Comparison of ENCODE assay signal across 9 cellular contexts in the genomic region with DNA sequence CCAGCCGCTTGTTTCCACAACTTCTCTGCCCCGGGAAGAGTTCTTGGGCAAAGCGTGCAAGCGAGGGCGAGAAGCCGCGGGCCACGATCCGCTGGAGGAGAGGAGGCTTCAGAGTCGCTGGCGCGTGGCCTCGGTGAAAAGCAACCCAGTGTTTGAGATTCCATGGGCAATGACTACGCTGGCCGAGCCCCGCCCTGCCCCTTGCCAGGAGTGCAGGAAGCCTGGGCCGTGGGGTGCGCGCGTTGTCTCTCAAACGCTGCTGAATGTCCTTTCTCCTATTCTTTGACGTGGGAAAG. TPM values are rescaled to one million over a fixed set of nuclear protein-coding genes. Genes with fewer than 3 reads are reported as not detected.
DNase-seq lines count a peak whose midpoint lies in the region; ATAC-seq and TF ChIP-seq lines count a peak whose summit lies in the region.
"Had no signal": no experiment of that assay in that cellular context is flagged by ENCODE, and none has a peak within 500 bp of the region (broad histone marks: within the 10 kb centered on the region; RNA-seq: fewer than 3 reads in every experiment).

No MANE protein-coding gene starts in this region.

- no peaks in the 10 kb centered on the region for H3K27me3 ChIP-seq in right atrium auricular region
- no peaks in the 10 kb centered on the region for H3K27me3 ChIP-seq in skeletal muscle tissue (ENCODE audit: control insufficient read depth in 3 of 3, insufficient read depth in 3 of 3, low read length in 3 of 3)

- no peaks in the 10 kb centered on the region for H3K9me3 Mint-ChIP-seq in activated CD4-positive, alpha-beta T cell treated with anti-CD3 and anti-CD28 coated beads for 36 hours (ENCODE audit: low read depth)
- H3K9me3 Mint-ChIP-seq in activated CD8-positive, alpha-beta T cell treated with anti-CD3 and anti-CD28 coated beads, Interleukin-2, amount 10 ng/mL, durations not matched to agents 7 days and 5 days (ENCODE audit: insufficient read depth): no peaks in the 10 kb centered on the region

- H3K27ac ChIP-seq in right atrium auricular region (peak overlapping the region in 1 of 2 donors; percentile 92), skeletal muscle tissue (ENCODE audit: low read depth, low read length) (peak overlapping the region; percentile 40)

- peak; percentile 34 for DNase-seq in activated CD4-positive, alpha-beta T cell treated with anti-CD3 and anti-CD28 coated beads for 36 hours
- DNase-seq in activated CD4-positive, alpha-beta T cell treated with anti-CD3 and anti-CD28 coated beads, Interleukin-2, amount 50 U/mL, for 4 hours: no peak
- DNase-seq in activated CD8-positive, alpha-beta T cell treated with anti-CD3 and anti-CD28 coated beads, Interleukin-2, amount 10 ng/mL, durations not matched to agents 7 days and 5 days: no peak
- no peak for DNase-seq in right atrium auricular region (ENCODE audit: low spot score)
- no peak for DNase-seq in SHP77 treated with DMSO at 0.1 percent for 48 hours (lab: John Stamatoyannopoulos, UW)
- no peak for DNase-seq in hippocampal formation (lab: John Stamatoyannopoulos, UW)

- no peak for TF ChIP-seq CTCF in right atrium auricular region (IDR thresholded peaks at IDR 0.05)

- no peaks in the 10 kb centered on the region for H3K36me3 Mint-ChIP-seq in activated CD4-positive, alpha-beta T cell treated with anti-CD3 and anti-CD28 coated beads for 36 hours (ENCODE audit: low read depth)
- H3K36me3 Mint-ChIP-seq in activated CD8-positive, alpha-beta T cell treated with anti-CD3 and anti-CD28 coated beads, Interleukin-2, amount 10 ng/mL, durations not matched to agents 7 days and 5 days (ENCODE audit: low read depth): no peaks in the 10 kb centered on the region

- ATAC-seq in activated CD4-positive, alpha-beta T cell treated with anti-CD3 and anti-CD28 coated beads for 36 hours: no peak
- ATAC-seq in activated CD8-positive, alpha-beta T cell treated with anti-CD3 and anti-CD28 coated beads, Interleukin-2, amount 10 ng/mL, durations not matched to agents 7 days and 5 days: no peak
- no peak for ATAC-seq in GM19397 (IDR thresholded peaks at IDR 0.05; ENCODE audit: unreplicated experiment)

- H3K4me1 ChIP-seq in right atrium auricular region: peaks cover 0 to 33% of the 10 kb centered on the region in 2 donors
- H3K4me1 ChIP-seq in skeletal muscle tissue (ENCODE audit: control insufficient read depth in 3 of 3, insufficient read depth in 3 of 3, low read length in 3 of 3): peaks cover 5 to 34% (median 33%) of the 10 kb centered on the region in 3 donors

- peak overlapping the region; percentile 73 for H3K4me3 Mint-ChIP-seq in activated CD4-positive, alpha-beta T cell treated with anti-CD3 and anti-CD28 coated beads for 36 hours
- peak overlapping the region; percentile 78 for H3K4me3 Mint-ChIP-seq in activated CD8-positive, alpha-beta T cell treated with anti-CD3 and anti-CD28 coated beads, Interleukin-2, amount 10 ng/mL, durations not matched to agents 7 days and 5 days

- CTCF ChIA-PET in activated CD4-positive, alpha-beta T cell treated with anti-CD3 and anti-CD28 coated beads for 36 hours (lab: Charles Lee): interaction anchor here (1.0 to 1.7 kb wide), 3 partner anchors 9 to 121 kb away, joined by 3 to 7 read pairs (median 6); a partner anchor contains a TSS
- CTCF ChIA-PET in activated CD8-positive, alpha-beta T cell treated with anti-CD3 and anti-CD28 coated beads, Interleukin-2, amount 10 ng/mL, durations not matched to agents 7 days and 5 days (lab: Charles Lee): interaction anchor here (1.2 kb wide), 1 partner anchor 93 kb away, joined by 4 read pairs; no protein-coding TSS in a partner anchor

- intact Hi-C loops in activated CD4-positive, alpha-beta T cell treated with anti-CD3 and anti-CD28 coated beads for 36 hours (cut with DNase I, micrococcal nuclease): loop anchor here in 1 of 2 experiments (2.0 kb wide), 3 partner anchors 28 to 248 kb away; a partner anchor contains a TSS

- POLR2A ChIA-PET in activated CD4-positive, alpha-beta T cell treated with anti-CD3 and anti-CD28 coated beads for 36 hours (lab: Charles Lee): no interaction called here
- POLR2A ChIA-PET in activated CD8-positive, alpha-beta T cell treated with anti-CD3 and anti-CD28 coated beads, Interleukin-2, amount 10 ng/mL, durations not matched to agents 7 days and 5 days (lab: Charles Lee): interaction anchor here (0.7 kb wide), 1 partner anchor 80 kb away, joined by 3 read pairs; no protein-coding TSS in a partner anchor

- H3K9me3 ChIP-seq in right atrium auricular region (no peaks in the 10 kb centered on the region), skeletal muscle tissue (ENCODE audit: control insufficient read depth in 3 of 3, low read length in 3 of 3) (no peaks in the 10 kb centered on the region)

- peak overlapping the region; percentile 28 to 51 for H3K4me3 ChIP-seq in right atrium auricular region
- H3K4me3 ChIP-seq in skeletal muscle tissue (ENCODE audit: low read length in 3 of 3): peak overlapping the region; percentile 43 to 63 (median 43)

- H3K4me1 Mint-ChIP-seq in activated CD4-positive, alpha-beta T cell treated with anti-CD3 and anti-CD28 coated beads for 36 hours: peaks cover 8% of the 10 kb centered on the region
- peaks cover 11% of the 10 kb centered on the region for H3K4me1 Mint-ChIP-seq in activated CD8-positive, alpha-beta T cell treated with anti-CD3 and anti-CD28 coated beads, Interleukin-2, amount 10 ng/mL, durations not matched to agents 7 days and 5 days (ENCODE audit: low read depth)

- H3K9ac ChIP-seq in skeletal muscle tissue (ENCODE audit: low read depth in 1 of 3, low read length in 3 of 3): peak overlapping the region in 2 of 3 donors; percentile 57

- H3K27ac Mint-ChIP-seq in activated CD4-positive, alpha-beta T cell treated with anti-CD3 and anti-CD28 coated beads for 36 hours: peak overlapping the region; percentile 51
- no peak overlapping the region for H3K27ac Mint-ChIP-seq in activated CD8-positive, alpha-beta T cell treated with anti-CD3 and anti-CD28 coated beads, Interleukin-2, amount 10 ng/mL, durations not matched to agents 7 days and 5 days

- H3K36me3 ChIP-seq in right atrium auricular region: peaks cover 36% of the 10 kb centered on the region
- H3K36me3 ChIP-seq in skeletal muscle tissue (ENCODE audit: control insufficient read depth in 3 of 3, insufficient read depth in 3 of 3, low read length in 3 of 3): peaks cover 28 to 46% (median 43%) of the 10 kb centered on the region in 3 donors

- H3K27me3 Mint-ChIP-seq in activated CD4-positive, alpha-beta T cell treated with anti-CD3 and anti-CD28 coated beads for 36 hours: peaks cover 11% of the 10 kb centered on the region
- H3K27me3 Mint-ChIP-seq in activated CD8-positive, alpha-beta T cell treated with anti-CD3 and anti-CD28 coated beads, Interleukin-2, amount 10 ng/mL, durations not matched to agents 7 days and 5 days (ENCODE audit: low read depth): peaks cover 36% of the 10 kb centered on the region

RNA-seq across cellular contexts. Expression of a gene that starts 27.5 kb away (rescaled TPM):
- total RNA-seq in activated CD4-positive, alpha-beta T cell treated with anti-CD3 and anti-CD28 coated beads for 36 hours: 10 to 100 TPM; 27.0 to 33.3 TPM
- total RNA-seq in activated CD8-positive, alpha-beta T cell treated with anti-CD3 and anti-CD28 coated beads, Interleukin-2, amount 10 ng/mL, durations not matched to agents 7 days and 5 days: 10 to 100 TPM; 66.5 to 71.9 TPM
- total RNA-seq in right atrium auricular region: 1 to 10 TPM; 5.5 to 9.8 TPM
- 6.3 TPM for total RNA-seq in skeletal muscle tissue

RNA-seq across cellular contexts. Expression of a gene that starts 37.5 kb away (rescaled TPM):
- 1 to 10 TPM; 1.2 to 1.3 TPM for total RNA-seq in activated CD4-positive, alpha-beta T cell treated with anti-CD3 and anti-CD28 coated beads for 36 hours
- total RNA-seq in activated CD8-positive, alpha-beta T cell treated with anti-CD3 and anti-CD28 coated beads, Interleukin-2, amount 10 ng/mL, durations not matched to agents 7 days and 5 days: 1 to 10 TPM; 2.8 to 4.0 TPM
- total RNA-seq in right atrium auricular region: not detected
- 0.52 TPM for total RNA-seq in skeletal muscle tissue
- total RNA-seq: subcutaneous adipose tissue had no signal
